Comparison of ENCODE assay signal across 19 cellular contexts in the genomic region with DNA sequence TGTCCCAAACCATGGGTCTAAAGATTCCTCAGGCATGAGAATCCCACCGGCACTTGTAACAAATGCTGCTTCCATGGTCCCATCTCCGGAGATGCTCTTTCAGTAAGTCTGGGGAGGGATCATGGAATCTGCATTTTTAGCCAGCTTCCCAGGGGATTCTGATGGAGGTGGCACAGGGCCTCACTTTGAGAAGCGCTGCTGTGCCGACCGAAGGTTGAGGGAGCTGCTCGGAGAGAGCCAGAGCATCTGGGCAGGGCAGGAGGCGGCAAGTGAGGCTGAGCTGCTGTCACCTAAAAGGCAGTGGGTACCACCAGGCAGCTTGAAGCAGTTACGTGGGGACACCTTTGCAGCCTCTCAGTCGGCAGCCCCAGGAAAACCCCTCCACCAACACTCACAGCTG.
DNase-seq lines count a peak whose midpoint lies in the region; TF ChIP-seq lines count a peak whose summit lies in the region.
"Had no signal": no experiment of that assay in that cellular context is flagged by ENCODE, and none has a peak within 500 bp of the region (broad histone marks: within the 10 kb centered on the region; RNA-seq: fewer than 3 reads in every experiment).

No MANE protein-coding gene starts in this region.

- no peak overlapping the region for H3K27ac Mint-ChIP-seq in type B pancreatic cell
- H3K27ac Mint-ChIP-seq: B cell; CD4-positive, CD25-positive, alpha-beta regulatory T cell; CD8-positive, alpha-beta T cell; H9 had no signal

- DNase-seq in right atrium auricular region (ENCODE audit: low spot score) = peak; percentile 32
- no peak for DNase-seq in cardiac septum (ENCODE audit: low spot score)
- DNase-seq in mesenteric fat pad (ENCODE audit: low spot score) = peak; percentile 74
- peak; percentile 43 for DNase-seq in type B pancreatic cell (ENCODE audit: extremely low spot score, unreplicated experiment)
- DNase-seq in NOMO-1 (lab: John Stamatoyannopoulos, UW; ENCODE audit: unreplicated experiment in 2 of 2) = no peak
- DNase-seq in NCI-H2081 treated with DMSO at 0.1 percent for 48 hours (lab: John Stamatoyannopoulos, UW) = no peak
- DNase-seq: Caco-2; CD4-positive, CD25-positive, alpha-beta regulatory T cell; DMS153; EL; GDM1; GM23248; H9 had no signal

- H3K4me1 ChIP-seq in right atrium auricular region = no peaks in the 10 kb centered on the region
- H3K4me1 ChIP-seq: BLaER1, Caco-2 had no signal

- no peaks in the 10 kb centered on the region for H3K27me3 ChIP-seq in right atrium auricular region
- H3K27me3 ChIP-seq: BLaER1 had no signal

- TF ChIP-seq CTCF in right atrium auricular region (IDR thresholded peaks at IDR 0.05) = no peak
- no peak for TF ChIP-seq CTCF in type B pancreatic cell (conservative IDR thresholded peaks at IDR 0.05)

- H3K9me3 Mint-ChIP-seq in type B pancreatic cell = no peaks in the 10 kb centered on the region
- H3K9me3 Mint-ChIP-seq: CD4-positive, CD25-positive, alpha-beta regulatory T cell; CD8-positive, alpha-beta T cell; H9 had no signal

- no peak overlapping the region for H3K4me3 Mint-ChIP-seq in type B pancreatic cell
- H3K4me3 Mint-ChIP-seq: B cell; CD4-positive, CD25-positive, alpha-beta regulatory T cell; CD8-positive, alpha-beta T cell; H9 had no signal

- H3K36me3 Mint-ChIP-seq in type B pancreatic cell = no peaks in the 10 kb centered on the region
- H3K36me3 Mint-ChIP-seq: CD4-positive, CD25-positive, alpha-beta regulatory T cell; CD8-positive, alpha-beta T cell had no signal

- H3K27ac ChIP-seq in right atrium auricular region = no peak overlapping the region
- H3K27ac ChIP-seq: 22Rv1, BLaER1, C4-2B, GM23248 had no signal

- H3K4me1 Mint-ChIP-seq in type B pancreatic cell (ENCODE audit: unreplicated experiment) = no peaks in the 10 kb centered on the region
- H3K4me1 Mint-ChIP-seq: B cell; CD4-positive, CD25-positive, alpha-beta regulatory T cell had no signal

- H3K9me3 ChIP-seq in right atrium auricular region = no peaks in the 10 kb centered on the region
- H3K9me3 ChIP-seq: BLaER1, Caco-2 had no signal

- no peaks in the 10 kb centered on the region for H3K36me3 ChIP-seq in right atrium auricular region
- H3K36me3 ChIP-seq: BLaER1 had no signal

- H3K4me3 ChIP-seq in right atrium auricular region = no peak overlapping the region
- H3K4me3 ChIP-seq: BLaER1, GM12878, GM23248 had no signal

- no peaks in the 10 kb centered on the region for H3K27me3 Mint-ChIP-seq in type B pancreatic cell

- intact Hi-C loops in cardiac septum (cut with DNase I) = no loop called here

Comparison
In these comparisons a context has a peak if more than half of its experiments do, and no peak if none do; other contexts are left out.
1. DNase-seq: peak in right atrium auricular region (single experiment), mesenteric fat pad (single experiment) and type B pancreatic cell (single experiment); none in cardiac septum (single experiment), NOMO-1 (0 of 2) and NCI-H2081 treated with DMSO at 0.1 percent for 48 hours (single experiment).